Comparison of ENCODE assay signal across 8 cellular contexts in the genomic region with DNA sequence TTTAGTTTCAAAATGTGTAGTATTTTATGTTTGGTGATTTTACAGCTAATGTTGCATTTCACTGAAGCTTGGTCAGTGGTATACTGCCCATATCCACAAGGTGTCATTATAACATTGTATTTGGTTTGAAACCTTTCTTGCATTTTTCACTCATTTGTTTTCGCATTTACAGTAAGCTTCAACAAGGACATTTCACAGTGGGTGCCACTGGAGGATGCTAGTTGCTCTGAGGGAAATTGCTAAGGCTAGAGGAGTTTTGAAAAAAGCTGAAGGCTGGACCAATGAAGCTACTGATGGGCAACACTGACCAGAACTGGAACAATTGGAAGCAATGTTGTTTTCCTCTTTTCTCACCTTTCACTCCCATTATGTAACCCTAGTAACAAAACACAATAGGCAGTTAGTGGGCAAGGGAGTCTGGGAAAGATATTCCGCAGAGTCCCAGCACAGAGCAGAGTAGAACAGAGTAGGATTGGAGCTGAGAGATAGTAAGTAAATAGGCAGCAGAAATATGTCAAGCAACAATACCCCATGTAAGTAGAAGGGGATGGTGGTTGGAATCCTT. TPM values are rescaled to one million over a fixed set of nuclear protein-coding genes. Genes with fewer than 3 reads are reported as not detected.
A peak's percentile ranks its signal among the peaks of the same experiment; 100 is the strongest.
DNase-seq lines count a peak whose midpoint lies in the region; ATAC-seq, FAIRE-seq and TF ChIP-seq lines count a peak whose summit lies in the region.

No MANE protein-coding gene starts in this region.

- H3K9me3 ChIP-seq in PC-3 (ENCODE audit: low read length) = peaks cover 15% of the 10 kb centered on the region; the same call in 1 of the 2 replicates
- H3K9me3 ChIP-seq in endothelial cell of umbilical vein (replicated peaks; ENCODE audit: control insufficient read depth, insufficient read depth, low read length) = no peaks in the 10 kb centered on the region

- H3K27me3 Mint-ChIP-seq in activated T-helper 2 cell treated with anti-CD3 and anti-CD28 coated beads, Interferon-gamma antibody, Interleukin-2, Interleukin-4, amounts not matched to agents 10 μg/mL and 5 μg/mL and 100 μg/mL, durations not matched to agents 14 hours and 24 hours and 36 hours (ENCODE audit: low read depth) = peaks cover 20% of the 10 kb centered on the region

- CTCF ChIA-PET in PC-3 (lab: Charles Lee) (interaction anchor here (0.6 to 2.1 kb wide), 17 partner anchors 11 to 592 kb away, joined by 3 to 54 read pairs (median 6); partner anchors contain the start of genes SRI and STEAP4), endothelial cell of umbilical vein (lab: Charles Lee) (interaction anchor here (0.8 to 4.0 kb wide), 26 partner anchors 9 to 1909 kb away, joined by 3 to 56 read pairs (median 4); partner anchors contain the start of gene SRI)

- H3K27me3 ChIP-seq in PC-3 (ENCODE audit: low read length) (no peaks in the 10 kb centered on the region), endothelial cell of umbilical vein (ENCODE audit: control insufficient read depth in 2 of 2, insufficient read depth in 2 of 2, low read length in 2 of 2) (peaks cover 0 to 2% of the 10 kb centered on the region in 2 experiments)

- intact Hi-C loops in PC-3 (cut with micrococcal nuclease) (loop anchor here (1.0 to 10.0 kb wide), 7 partner anchors 23 to 594 kb away; partner anchors contain the start of genes SRI, STEAP4 and ZNF804B), endothelial cell of umbilical vein (cut with micrococcal nuclease) (loop anchor here (1.0 to 10.0 kb wide), 5 partner anchors 114 to 1871 kb away; no protein-coding TSS in a partner anchor)
- intact Hi-C loops in activated T-helper 2 cell treated with anti-CD3 and anti-CD28 coated beads, Interferon-gamma antibody, Interleukin-2, Interleukin-4, amounts not matched to agents 10 μg/mL and 5 μg/mL and 100 μg/mL, durations not matched to agents 14 hours and 24 hours and 36 hours (cut with micrococcal nuclease) = loop anchor here (1.0 to 5.0 kb wide), 3 partner anchors 115 to 1379 kb away; no protein-coding TSS in a partner anchor

- H3K9me3 Mint-ChIP-seq in activated T-helper 2 cell treated with anti-CD3 and anti-CD28 coated beads, Interferon-gamma antibody, Interleukin-2, Interleukin-4, amounts not matched to agents 10 μg/mL and 5 μg/mL and 100 μg/mL, durations not matched to agents 14 hours and 24 hours and 36 hours = no peaks in the 10 kb centered on the region

- dilution Hi-C loops in endothelial cell of umbilical vein (cut with MboI; ENCODE audit: extremely low pct_ligation_motif_present, low sequenced_read_pairs) = no loop called here

- H3F3A ChIP-seq in PC-3 (ENCODE audit: low read length, unreplicated experiment) = no peaks in the 10 kb centered on the region

- no peak for FAIRE-seq in endothelial cell of umbilical vein (lab: Jason Lieb, UNC)

- no peaks in the 10 kb centered on the region for H3K36me3 ChIP-seq in PC-3 (ENCODE audit: low read depth, low read length)
- no peaks in the 10 kb centered on the region for H3K36me3 ChIP-seq in endothelial cell of umbilical vein (ENCODE audit: control insufficient read depth in 2 of 2, extremely low read depth in 1 of 2, insufficient read depth in 2 of 2, low read length in 2 of 2)

- no peak overlapping the region for H3K4me3 Mint-ChIP-seq in activated T-helper 2 cell treated with anti-CD3 and anti-CD28 coated beads, Interferon-gamma antibody, Interleukin-2, Interleukin-4, amounts not matched to agents 10 μg/mL and 5 μg/mL and 100 μg/mL, durations not matched to agents 14 hours and 24 hours and 36 hours (ENCODE audit: low read depth)

- BruUV-seq in PC-3 (replicated peaks; lab: Mats Ljungman, UMichigan) = no TSS peak
- BruUV-seq in endothelial cell of umbilical vein (replicated peaks; lab: Mats Ljungman, UMichigan) = no TSS peak

- no peaks in the 10 kb centered on the region for H3K36me3 Mint-ChIP-seq in activated T-helper 2 cell treated with anti-CD3 and anti-CD28 coated beads, Interferon-gamma antibody, Interleukin-2, Interleukin-4, amounts not matched to agents 10 μg/mL and 5 μg/mL and 100 μg/mL, durations not matched to agents 14 hours and 24 hours and 36 hours (ENCODE audit: low read depth)

- H3K9me2 ChIP-seq in PC-3 (replicated peaks; ENCODE audit: low read length) = no peaks in the 10 kb centered on the region

- H3K27ac ChIP-seq in PC-3 (ENCODE audit: low read length) (no peak overlapping the region), endothelial cell of umbilical vein (ENCODE audit: insufficient read depth, low read depth, low read length) (no peak overlapping the region)

- H4K20me1 ChIP-seq in PC-3 (ENCODE audit: low read length) (no peaks in the 10 kb centered on the region), endothelial cell of umbilical vein (replicated peaks; ENCODE audit: control insufficient read depth, extremely low read depth, insufficient read depth, low read length) (no peaks in the 10 kb centered on the region)

- H3K79me2 ChIP-seq in PC-3 (ENCODE audit: low read length) (no peaks in the 10 kb centered on the region), endothelial cell of umbilical vein (ENCODE audit: control insufficient read depth, insufficient read depth, low read length) (no peaks in the 10 kb centered on the region)

- ATAC-seq in GM19455 (IDR thresholded peaks at IDR 0.05; ENCODE audit: unreplicated experiment) (peak; percentile 61), PC-3 (peak; percentile 97), GM21423 (IDR thresholded peaks at IDR 0.05; ENCODE audit: unreplicated experiment) (no peak)

- H3K9ac ChIP-seq in PC-3 (ENCODE audit: low read length) (no peak overlapping the region), endothelial cell of umbilical vein (replicated peaks; ENCODE audit: extremely low read depth, insufficient read depth, low read length) (no peak overlapping the region)

- POLR2A ChIA-PET in PC-3 (lab: Charles Lee; ENCODE audit: unreplicated experiment) (interaction anchor here (0.6 to 1.0 kb wide), 3 partner anchors 116 to 898 kb away, joined by 3 to 6 read pairs (median 3); partner anchors contain the start of gene ADAM22), endothelial cell of umbilical vein (lab: Charles Lee) (no interaction called here)

- DNase-seq in DMS153 treated with DMSO at 0.1 percent for 48 hours (lab: John Stamatoyannopoulos, UW; ENCODE audit: unreplicated experiment) (peak; percentile 9), HT-29 (ENCODE audit: low spot score) (peak; percentile 94), PC-3 (peak; percentile 82), endothelial cell of umbilical vein (ENCODE audit: low read depth, low spot score) (peak; percentile 75), midbrain (lab: John Stamatoyannopoulos, UW) (peak; percentile 40)
- no peak for DNase-seq in activated T-helper 2 cell treated with anti-CD3 and anti-CD28 coated beads, Interferon-gamma antibody, Interleukin-2, Interleukin-4, amounts not matched to agents 10 μg/mL and 5 μg/mL and 100 μg/mL, durations not matched to agents 14 hours and 24 hours and 36 hours (ENCODE audit: low spot score)

- H3K4me1 ChIP-seq in PC-3 (ENCODE audit: insufficient read depth, low read length) (peaks cover 2% of the 10 kb centered on the region; the same call in 1 of the 2 replicates), endothelial cell of umbilical vein (ENCODE audit: control insufficient read depth, extremely low read depth, insufficient read depth, low read length) (no peaks in the 10 kb centered on the region)

- no peaks in the 10 kb centered on the region for H3K4me1 Mint-ChIP-seq in activated T-helper 2 cell treated with anti-CD3 and anti-CD28 coated beads, Interferon-gamma antibody, Interleukin-2, Interleukin-4, amounts not matched to agents 10 μg/mL and 5 μg/mL and 100 μg/mL, durations not matched to agents 14 hours and 24 hours and 36 hours (ENCODE audit: low read depth)

- no peaks in the 10 kb centered on the region for H3K9me1 ChIP-seq in endothelial cell of umbilical vein (replicated peaks; ENCODE audit: control insufficient read depth, extremely low read depth, insufficient read depth, low read length)

- H3K27ac Mint-ChIP-seq in activated T-helper 2 cell treated with anti-CD3 and anti-CD28 coated beads, Interferon-gamma antibody, Interleukin-2, Interleukin-4, amounts not matched to agents 10 μg/mL and 5 μg/mL and 100 μg/mL, durations not matched to agents 14 hours and 24 hours and 36 hours = no peak overlapping the region

- no peak overlapping the region for H3K4me3 ChIP-seq in PC-3 (ENCODE audit: low read length)
- H3K4me3 ChIP-seq in endothelial cell of umbilical vein (replicated peaks in 1 of 3; ENCODE audit: insufficient read depth in 1 of 3, low read depth in 1 of 3, low read length in 3 of 3) = no peak overlapping the region

- TF ChIP-seq CTCF in PC-3 (conservative IDR thresholded peaks at IDR 0.05; ENCODE audit: low read depth, low read length) = peak; percentile 95
- peak; percentile 46 to 52 for TF ChIP-seq CTCF in endothelial cell of umbilical vein (IDR thresholded peaks at IDR 0.05; ENCODE audit: extremely low read depth in 1 of 2, insufficient read depth in 1 of 2, low read depth in 1 of 2, low read length in 2 of 2)

- H3K4me2 ChIP-seq in PC-3 (ENCODE audit: low read length) = no peak overlapping the region
- H3K4me2 ChIP-seq in endothelial cell of umbilical vein (ENCODE audit: insufficient read depth, low read length) = no peak overlapping the region

- no peak for TF ChIP-seq POLR2A in endothelial cell of umbilical vein (IDR thresholded peaks at IDR 0.05; ENCODE audit: low read depth, low read length)

- H2AFZ ChIP-seq in PC-3 (ENCODE audit: low read length) = no peak overlapping the region
- peak overlapping the region; percentile 44 for H2AFZ ChIP-seq in endothelial cell of umbilical vein (ENCODE audit: low read depth, low read length)

TF ChIP-seq in endothelial cell of umbilical vein, 7 proteins besides CTCF, POLR2A, EP300 and RAD21 (continues in another document):
- TF ChIP-seq POLR2AphosphoS5 (IDR thresholded peaks at IDR 0.05; ENCODE audit: insufficient read depth, low read depth, low read length) = no peak
- TF ChIP-seq EZH2 (IDR thresholded peaks at IDR 0.05; ENCODE audit: borderline replicate concordance, low read depth, low read length, severe bottlenecking) = no peak
- TF ChIP-seq MYC (IDR thresholded peaks at IDR 0.05; ENCODE audit: low read depth, low read length) = no peak
- no peak for TF ChIP-seq GATA2 (IDR thresholded peaks at IDR 0.05; ENCODE audit: insufficient read depth, insufficient read length, low read depth, low read length)

RNA-seq across cellular contexts. Expression of gene SRI, which starts 23.6 kb away (rescaled TPM):
- total RNA-seq in HT-29 (2014; rRNA removed; shearing (Covaris generic)) = 105 and 119 TPM in 2 replicates
- total RNA-seq in PC-3 (2014; rRNA removed) (94.0 and 151 TPM in 2 replicates), endothelial cell of umbilical vein (191 and 204 TPM in 2 replicates)
- 119 and 121 TPM in 2 replicates for polyA plus RNA-seq in endothelial cell of umbilical vein
- polyA plus RNA-seq in endothelial cell of umbilical vein (2011; cell fraction: cytosol; rRNA removed) = 190 and 202 TPM in 2 replicates
- 109 and 115 TPM in 2 replicates for polyA plus RNA-seq in endothelial cell of umbilical vein (2011; cell fraction: nucleus; rRNA removed)
- 235 and 325 TPM in 2 replicates for polyA plus RNA-seq in endothelial cell of umbilical vein (2012)
- 63.6 and 78.0 TPM in 2 replicates for polyA minus RNA-seq in endothelial cell of umbilical vein
- polyA minus RNA-seq in endothelial cell of umbilical vein (2011; cell fraction: cytosol; rRNA and poly(A)+ RNA removed) = 28.9 TPM
- 31.4 and 47.7 TPM in 2 replicates for polyA minus RNA-seq in endothelial cell of umbilical vein (2011; cell fraction: nucleus; rRNA and poly(A)+ RNA removed)
- 264 and 271 TPM in 2 replicates for total RNA-seq in activated T-helper 2 cell treated with anti-CD3 and anti-CD28 coated beads, Interferon-gamma antibody, Interleukin-2, Interleukin-4, amounts not matched to agents 10 μg/mL and 5 μg/mL and 100 μg/mL, durations not matched to agents 14 hours and 24 hours and 36 hours
